ENCODE assay signal across 8 cellular contexts in the genomic region with DNA sequence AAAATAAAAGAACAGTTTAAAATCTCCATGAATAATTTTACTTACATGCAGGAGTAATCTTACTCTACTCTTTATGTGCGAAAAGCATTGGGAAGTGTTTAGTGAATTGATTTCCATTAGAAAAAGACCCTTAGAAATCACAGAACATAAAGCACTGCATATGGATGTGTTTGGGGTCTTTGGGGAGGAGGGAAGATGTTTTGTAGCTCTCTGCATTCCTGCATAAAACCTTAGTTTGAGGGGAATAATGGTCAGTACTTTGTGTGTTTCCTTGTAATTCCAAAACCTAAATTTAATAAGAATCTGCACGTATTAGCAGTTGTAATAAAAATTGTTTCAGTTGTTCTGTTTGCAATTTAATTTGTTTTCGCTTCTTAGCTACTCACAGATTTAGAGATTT.
A peak's percentile ranks its signal among the peaks of the same experiment; 100 is the strongest.
DNase-seq lines count a peak whose midpoint lies in the region; ATAC-seq and TF ChIP-seq lines count a peak whose summit lies in the region.

No MANE protein-coding gene starts in this region.

- WGBS in sigmoid colon, 2 donors = 34 to 44% methylated on average over 3 of the region's 3 CpGs

- TF ChIP-seq EP300 in sigmoid colon (IDR thresholded peaks at IDR 0.05) = no peak

- H3K36me3 ChIP-seq in GM06990 (ENCODE audit: control insufficient read depth, insufficient read depth, low read length) (peaks cover 8% of the 10 kb centered on the region), SJSA1 (no peaks in the 10 kb centered on the region), sigmoid colon (peaks cover 0 to 21% (median 0%) of the 10 kb centered on the region in 4 donors)

- intact Hi-C loops in sigmoid colon (cut with DNase I) = loop anchor here (1.0 kb wide), 1 partner anchor 32 kb away; no protein-coding TSS in a partner anchor

- TF ChIP-seq POLR2A in sigmoid colon (IDR thresholded peaks at IDR 0.05) = no peak

- DNase-seq in GM06990 (ENCODE audit: extremely low read depth, insufficient read length) (no peak), SJSA1 (ENCODE audit: low read depth in 1 of 2, low spot score in 2 of 2) (no peak), fibroblast of pulmonary artery (ENCODE audit: low read depth) (no peak), sigmoid colon (no peak), NCI-H1092 (lab: John Stamatoyannopoulos, UW) (no peak), LoVo (ENCODE audit: low spot score) (no peak), middle frontal gyrus (ENCODE audit: extremely low spot score, low spot score) (no peak)

- H3K9me3 ChIP-seq in SJSA1 (replicated peaks) (no peaks in the 10 kb centered on the region), sigmoid colon (no peaks in the 10 kb centered on the region)

- H3K4me3 ChIP-seq in GM06990 (replicated peaks; ENCODE audit: low read depth, low read length) = peak overlapping the region; percentile 58
- peak overlapping the region; percentile 32; the same call in 1 of the 2 replicates for H3K4me3 ChIP-seq in SJSA1
- peak overlapping the region; percentile 66 for H3K4me3 ChIP-seq in fibroblast of pulmonary artery (replicated peaks; ENCODE audit: low read depth, low read length)
- peak overlapping the region in 3 of 4 donors; percentile 41 to 51 (median 49) for H3K4me3 ChIP-seq in sigmoid colon

- peaks cover 7% of the 10 kb centered on the region; the same call in 1 of the 2 replicates for H3K4me1 ChIP-seq in SJSA1 (replicated peaks)
- peaks cover 0 to 31% (median 17%) of the 10 kb centered on the region in 4 donors for H3K4me1 ChIP-seq in sigmoid colon

- ATAC-seq in GM18870 (IDR thresholded peaks at IDR 0.05; ENCODE audit: unreplicated experiment) = no peak

- no peak for TF ChIP-seq CTCF in GM06990 (IDR thresholded peaks at IDR 0.05; ENCODE audit: insufficient read depth, low read length, poor library complexity, severe bottlenecking)
- no peak for TF ChIP-seq CTCF in fibroblast of pulmonary artery (IDR thresholded peaks at IDR 0.05; ENCODE audit: low read length, missing control alignments)
- no peak for TF ChIP-seq CTCF in sigmoid colon (IDR thresholded peaks at IDR 0.05)

- H3K27me3 ChIP-seq in GM06990 (replicated peaks; ENCODE audit: control insufficient read depth, insufficient read depth, low read length) = no peaks in the 10 kb centered on the region
- H3K27me3 ChIP-seq in SJSA1 (replicated peaks) = no peaks in the 10 kb centered on the region
- H3K27me3 ChIP-seq in sigmoid colon = no peaks in the 10 kb centered on the region

- H3K27ac ChIP-seq in SJSA1 = no peak overlapping the region
- H3K27ac ChIP-seq in sigmoid colon = peak overlapping the region; percentile 57 to 78 (median 74)
